15 cellular contexts compared by ENCODE assay signal in genomic region chr6:26375270-26375669, GRCh38. TPM values are rescaled to one million over a fixed set of nuclear protein-coding genes. Genes with fewer than 3 reads are reported as not detected.
DNase-seq lines count a peak whose midpoint lies in the region; ATAC-seq and TF ChIP-seq lines count a peak whose summit lies in the region.
"Had no signal": no experiment of that assay in that cellular context is flagged by ENCODE, and none has a peak within 500 bp of the region (broad histone marks: within the 10 kb centered on the region; RNA-seq: fewer than 3 reads in every experiment).

No MANE protein-coding gene starts in this region.

- no peak for TF ChIP-seq POLR2A in suprapubic skin (IDR thresholded peaks at IDR 0.05)

- CTCF ChIA-PET in CD4-positive, alpha-beta memory T cell (lab: Charles Lee; ENCODE audit: partially characterized antibody) = interaction anchor here (1.0 kb wide), 1 partner anchor 14 kb away, joined by 4 read pairs; no protein-coding TSS in a partner anchor

- H3K9me3 Mint-ChIP-seq in CD4-positive, alpha-beta memory T cell = no peaks in the 10 kb centered on the region
- H3K9me3 Mint-ChIP-seq: type B pancreatic cell had no signal

- DNase-seq in NCI-H2029 treated with DMSO at 0.1 percent for 48 hours (lab: John Stamatoyannopoulos, UW) = peak; percentile 19
- no peak for DNase-seq in NCI-H2029 (lab: John Stamatoyannopoulos, UW)
- DNase-seq in CD4-positive, alpha-beta memory T cell = no peak
- DNase-seq in T-helper 17 cell = no peak
- DNase-seq in left kidney (ENCODE audit: low read depth, low spot score) = peak; percentile 48
- DNase-seq in suprapubic skin (ENCODE audit: low spot score in 2 of 2) = no peak
- DNase-seq in coronary artery (ENCODE audit: low spot score) = no peak
- no peak for DNase-seq in NCI-H1417 (lab: John Stamatoyannopoulos, UW)
- DNase-seq: 8988T; effector CD8-positive, alpha-beta T cell; EL; pancreas had no signal

- H3K36me3 Mint-ChIP-seq in CD4-positive, alpha-beta memory T cell = peaks cover 61 to 74% of the 10 kb centered on the region in 2 donors
- H3K36me3 Mint-ChIP-seq in T-helper 17 cell (ENCODE audit: low read depth) = peaks cover 14% of the 10 kb centered on the region

- POLR2A ChIA-PET in CD4-positive, alpha-beta memory T cell (lab: Charles Lee; ENCODE audit: partially characterized antibody) = interaction anchor here (0.7 to 3.7 kb wide), 4 partner anchors 9 to 162 kb away, joined by 3 to 16 read pairs (median 5); no protein-coding TSS in a partner anchor

- H3K27ac Mint-ChIP-seq in CD4-positive, alpha-beta memory T cell = peak overlapping the region; percentile 46 to 95 (median 66)
- peak overlapping the region; percentile 86 for H3K27ac Mint-ChIP-seq in T-helper 17 cell
- H3K27ac Mint-ChIP-seq: type B pancreatic cell had no signal

- H3K4me1 ChIP-seq in CD4-positive, alpha-beta memory T cell (ENCODE audit: insufficient read depth, low read length) = peaks cover 30% of the 10 kb centered on the region
- H3K4me1 ChIP-seq in suprapubic skin = peaks cover 19% of the 10 kb centered on the region
- H3K4me1 ChIP-seq: pancreas had no signal

- peaks cover 26 to 67% (median 42%) of the 10 kb centered on the region in 4 donors for H3K4me1 Mint-ChIP-seq in CD4-positive, alpha-beta memory T cell
- peaks cover 24% of the 10 kb centered on the region for H3K4me1 Mint-ChIP-seq in T-helper 17 cell

- ATAC-seq in T-helper 17 cell = no peak
- ATAC-seq: pancreas had no signal

- 58% methylated on average over 3 of the region's 3 CpGs for WGBS in suprapubic skin

- H3K27ac ChIP-seq in CD4-positive, alpha-beta memory T cell (ENCODE audit: low read depth, low read length) = no peak overlapping the region
- H3K27ac ChIP-seq in suprapubic skin = no peak overlapping the region
- no peak overlapping the region for H3K27ac ChIP-seq in coronary artery
- H3K27ac ChIP-seq: cardiac muscle cell, hepatocyte, pancreas had no signal

- no peaks in the 10 kb centered on the region for H3K27me3 Mint-ChIP-seq in CD4-positive, alpha-beta memory T cell
- H3K27me3 Mint-ChIP-seq in T-helper 17 cell = no peaks in the 10 kb centered on the region
- H3K27me3 Mint-ChIP-seq: type B pancreatic cell had no signal

- no peak for TF ChIP-seq EP300 in suprapubic skin (IDR thresholded peaks at IDR 0.05)

- H3K4me3 ChIP-seq in CD4-positive, alpha-beta memory T cell (ENCODE audit: low read length in 2 of 2) = no peak overlapping the region
- H3K4me3 ChIP-seq in suprapubic skin = no peak overlapping the region
- no peak overlapping the region for H3K4me3 ChIP-seq in coronary artery
- H3K4me3 ChIP-seq: cardiac muscle cell, hepatocyte, pancreas had no signal

- H3K4me3 Mint-ChIP-seq in CD4-positive, alpha-beta memory T cell = peak overlapping the region in 1 of 8 donors; percentile 55
- no peak overlapping the region for H3K4me3 Mint-ChIP-seq in T-helper 17 cell
- H3K4me3 Mint-ChIP-seq: type B pancreatic cell had no signal

- peaks cover 53% of the 10 kb centered on the region for H3K36me3 ChIP-seq in CD4-positive, alpha-beta memory T cell (ENCODE audit: insufficient read depth, low read length)
- H3K36me3 ChIP-seq in suprapubic skin = peaks cover 15% of the 10 kb centered on the region
- H3K36me3 ChIP-seq: cardiac muscle cell, pancreas had no signal

- no peaks in the 10 kb centered on the region for H3K27me3 ChIP-seq in CD4-positive, alpha-beta memory T cell (ENCODE audit: insufficient read depth, low read length)
- no peaks in the 10 kb centered on the region for H3K27me3 ChIP-seq in suprapubic skin
- H3K27me3 ChIP-seq: cardiac muscle cell, hepatocyte, pancreas had no signal

- no peaks in the 10 kb centered on the region for H3K9me3 ChIP-seq in CD4-positive, alpha-beta memory T cell (ENCODE audit: control insufficient read depth in 1 of 2, low read length in 2 of 2)
- no peaks in the 10 kb centered on the region for H3K9me3 ChIP-seq in T-helper 17 cell (ENCODE audit: control insufficient read depth, low read length, poor library complexity, severe bottlenecking)
- H3K9me3 ChIP-seq in suprapubic skin = no peaks in the 10 kb centered on the region
- H3K9me3 ChIP-seq: pancreas had no signal

- intact Hi-C loops in CD4-positive, alpha-beta memory T cell (cut with micrococcal nuclease) = no loop called here

- TF ChIP-seq CTCF in suprapubic skin (IDR thresholded peaks at IDR 0.05) (no peak), coronary artery (IDR thresholded peaks at IDR 0.05) (no peak)

RNA-seq across cellular contexts. Expression of gene BTN2A2, which starts 7.6 kb away (rescaled TPM):
- total RNA-seq in CD4-positive, alpha-beta memory T cell = 10 to 100 TPM; 21.8 to 23.6 TPM
- 1 to 10 TPM; 3.3 to 4.0 TPM for polyA plus RNA-seq in CD4-positive, alpha-beta memory T cell
- total RNA-seq in T-helper 17 cell = 10 to 100 TPM; 21.4 to 23.6 TPM
- 10 to 100 TPM in 2 of 4 donors, 1 to 10 TPM in 2; 6.7 to 27.6 (median 11.5) TPM for total RNA-seq in suprapubic skin

RNA-seq across cellular contexts. Expression of gene BTN3A2, which starts 10.3 kb away (rescaled TPM):
- total RNA-seq in CD4-positive, alpha-beta memory T cell = 100 to 1,000 TPM; 315 to 323 TPM
- 100 to 1,000 TPM in 1 of 2 donors, 10 to 100 TPM in 1; 68.1 to 126 TPM for polyA plus RNA-seq in CD4-positive, alpha-beta memory T cell
- total RNA-seq in T-helper 17 cell (100 to 1,000 TPM; 115 to 147 TPM), suprapubic skin (10 to 100 TPM; 15.2 to 29.6 (median 23.7) TPM)

RNA-seq across cellular contexts. Expression of gene BTN3A1, which starts 26.8 kb away (rescaled TPM):
- 100 to 1,000 TPM; 255 to 262 TPM for total RNA-seq in CD4-positive, alpha-beta memory T cell
- polyA plus RNA-seq in CD4-positive, alpha-beta memory T cell = 10 to 100 TPM; 50.4 to 68.0 TPM
- total RNA-seq in T-helper 17 cell (100 to 1,000 TPM; 169 to 205 TPM), suprapubic skin (10 to 100 TPM; 11.4 to 28.1 (median 14.5) TPM)

Comparison
In these comparisons a context has a peak if more than half of its experiments do, and no peak if none do; other contexts are left out.
1. DNase-seq: peak in NCI-H2029 treated with DMSO at 0.1 percent for 48 hours (single experiment) and left kidney (single experiment); none in NCI-H2029 (single experiment), CD4-positive, alpha-beta memory T cell (0 of 5), T-helper 17 cell (0 of 3), suprapubic skin (0 of 2), coronary artery (single experiment) and NCI-H1417 (0 of 3).
2. RNA of gene BTN3A1, which starts 26.8 kb away (total RNA-seq): 255 to 262 TPM in CD4-positive, alpha-beta memory T cell and 169 to 205 TPM in T-helper 17 cell; 11.4 to 28.1 TPM in suprapubic skin; every median in the first group is over 4 times any median in the second.